In the genomic region with DNA sequence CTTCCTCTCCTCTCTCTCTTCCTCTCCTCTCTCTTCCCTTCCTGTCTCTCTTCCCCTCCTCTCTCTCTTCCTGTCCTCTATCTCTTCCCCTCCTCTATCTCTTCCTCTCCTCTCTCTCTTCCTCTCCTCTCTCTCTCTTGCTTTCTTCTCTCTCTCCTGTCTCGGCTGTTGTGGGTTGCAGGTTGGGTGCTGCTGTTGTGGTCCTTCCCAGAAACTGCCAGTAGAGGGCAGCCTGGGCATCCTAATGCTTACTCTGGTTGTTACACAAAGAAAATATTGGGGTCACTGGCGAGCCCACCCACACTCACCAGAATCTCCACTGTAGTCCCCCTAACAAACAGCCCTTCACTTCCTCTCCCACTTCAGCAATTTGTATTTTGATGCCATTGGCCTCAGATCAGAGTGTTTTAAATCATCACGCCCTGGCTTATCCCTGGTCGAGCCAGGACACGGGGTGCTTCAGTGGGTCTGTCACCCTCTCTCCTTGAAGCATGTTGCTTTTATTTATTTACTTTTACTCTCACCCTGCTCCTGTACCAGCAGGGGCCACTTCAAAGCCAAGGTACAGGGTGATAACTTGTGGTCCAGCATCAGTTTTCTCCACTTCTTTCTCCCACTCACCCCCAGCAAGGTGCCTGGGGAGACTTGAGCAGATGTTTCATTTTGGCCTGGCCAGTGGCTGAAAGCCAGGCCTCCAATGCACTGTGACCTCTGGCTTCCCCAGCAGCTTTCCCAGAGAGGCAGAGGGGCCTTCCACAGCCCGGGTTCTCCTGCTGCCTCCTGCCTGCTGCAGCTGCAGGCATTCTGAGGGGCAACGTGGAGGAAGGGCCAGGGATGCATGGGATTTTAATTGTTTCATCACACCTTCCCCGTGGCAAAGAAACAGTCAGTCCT, we compare ENCODE assay signal across 8 cellular contexts.
DNase-seq lines count a peak whose midpoint lies in the region; ATAC-seq and FAIRE-seq lines count a peak whose summit lies in the region.

No MANE protein-coding gene starts in this region.

- no peaks in the 10 kb centered on the region for H3K9me3 Mint-ChIP-seq in activated naive CD4-positive, alpha-beta T cell treated with anti-CD3 and anti-CD28 coated beads, Interleukin-2, amount 50 U/mL, for 24 hours

- no peaks in the 10 kb centered on the region for H3K27me3 Mint-ChIP-seq in activated naive CD4-positive, alpha-beta T cell treated with anti-CD3 and anti-CD28 coated beads, Interleukin-2, amount 50 U/mL, for 24 hours

- no peak for ATAC-seq in GM18520 (IDR thresholded peaks at IDR 0.05; ENCODE audit: unreplicated experiment)
- no peak for ATAC-seq in GM19328 (IDR thresholded peaks at IDR 0.05; ENCODE audit: unreplicated experiment)

- H3K36me3 Mint-ChIP-seq in activated naive CD4-positive, alpha-beta T cell treated with anti-CD3 and anti-CD28 coated beads, Interleukin-2, amount 50 U/mL, for 24 hours, result no peaks in the 10 kb centered on the region

- DNase-seq in Ammon's horn (ENCODE audit: low spot score), result peak; percentile 82
- peak; percentile 61 for DNase-seq in GM19240 (ENCODE audit: insufficient read length, low spot score)
- peak; percentile 17 for DNase-seq in RCC 7860 (ENCODE audit: low spot score)
- peak; percentile 35 to 91 (median 80) for DNase-seq in head of caudate nucleus
- peak; percentile 50 for DNase-seq in putamen (ENCODE audit: low spot score)

- FAIRE-seq in RCC 7860 (lab: Jason Lieb, UNC), result no peak

- no peak overlapping the region for H3K4me3 Mint-ChIP-seq in activated naive CD4-positive, alpha-beta T cell treated with anti-CD3 and anti-CD28 coated beads, Interleukin-2, amount 50 U/mL, for 24 hours

- H3K4me1 Mint-ChIP-seq in activated naive CD4-positive, alpha-beta T cell treated with anti-CD3 and anti-CD28 coated beads, Interleukin-2, amount 50 U/mL, for 24 hours, result peaks cover 18% of the 10 kb centered on the region

- H3K27ac Mint-ChIP-seq in activated naive CD4-positive, alpha-beta T cell treated with anti-CD3 and anti-CD28 coated beads, Interleukin-2, amount 50 U/mL, for 24 hours, result peak overlapping the region; percentile 43

- intact Hi-C loops in head of caudate nucleus (cut with DNase I), result loop anchor here (5.0 to 10.0 kb wide), 2 partner anchors 101 to 174 kb away; a partner anchor contains a TSS

Comparison
In these comparisons a context has a peak if more than half of its experiments do, and no peak if none do; other contexts are left out.
1. DNase-seq: peak in every context shown above with its lines; median percentile 82 in Ammon's horn; 80 in head of caudate nucleus; 61 in GM19240; 50 in putamen; 17 in RCC 7860.